In genomic region chr6:128047989-128048388, GRCh38 we compare ENCODE assay signal across 25 cellular contexts.
DNase-seq lines count a peak whose midpoint lies in the region; ATAC-seq and TF ChIP-seq lines count a peak whose summit lies in the region.
"Had no signal": no experiment of that assay in that cellular context is flagged by ENCODE, and none has a peak within 500 bp of the region (broad histone marks: within the 10 kb centered on the region; RNA-seq: fewer than 3 reads in every experiment).

No MANE protein-coding gene starts in this region.

- peaks cover 10% of the 10 kb centered on the region for H3K4me1 Mint-ChIP-seq in GM23338
- H3K4me1 Mint-ChIP-seq in WTC11 = peaks cover 21% of the 10 kb centered on the region
- H3K4me1 Mint-ChIP-seq in effector memory CD8-positive, alpha-beta T cell (ENCODE audit: low read depth in 2 of 2) = no peaks in the 10 kb centered on the region
- H3K4me1 Mint-ChIP-seq: CD14-positive monocyte; CD4-positive, alpha-beta memory T cell; CD4-positive, CD25-positive, alpha-beta regulatory T cell had no signal

- POLR2A ChIA-PET in WTC11 (lab: Charles Lee) = no interaction called here

- H3K79me1 ChIP-seq in mesendoderm (ENCODE audit: low read length) = no peaks in the 10 kb centered on the region

- H3K36me3 Mint-ChIP-seq in GM23338 (ENCODE audit: low read depth) (no peaks in the 10 kb centered on the region), WTC11 (peaks cover 3% of the 10 kb centered on the region; the same call in 1 of the 2 replicates)
- H3K36me3 Mint-ChIP-seq in effector memory CD8-positive, alpha-beta T cell (ENCODE audit: insufficient read depth) = no peaks in the 10 kb centered on the region
- H3K36me3 Mint-ChIP-seq: CD14-positive monocyte; CD4-positive, alpha-beta memory T cell; CD4-positive, CD25-positive, alpha-beta regulatory T cell had no signal

- H3K4me1 ChIP-seq in GM23338 (ENCODE audit: insufficient read depth) (peaks cover 11% of the 10 kb centered on the region; the same call in 1 of the 2 replicates), mesendoderm (ENCODE audit: control insufficient read depth, low read depth, low read length) (no peaks in the 10 kb centered on the region)
- H3K4me1 ChIP-seq: BLaER1 had no signal

- H2AK5ac ChIP-seq in mesendoderm (ENCODE audit: low read length) = no peak overlapping the region

- H2BK15ac ChIP-seq in mesendoderm (replicated peaks; ENCODE audit: low read depth) = no peak overlapping the region

- CTCF ChIA-PET in WTC11 (lab: Charles Lee) = interaction anchor here (1.0 kb wide), 1 partner anchor 192 kb away, joined by 4 read pairs; no protein-coding TSS in a partner anchor

- no peaks in the 10 kb centered on the region for H4K20me1 ChIP-seq in GM23338 (replicated peaks; ENCODE audit: insufficient read depth)
- H4K20me1 ChIP-seq: BLaER1 had no signal

- H4K8ac ChIP-seq in mesendoderm (ENCODE audit: low read depth, low read length) = no peak overlapping the region

- no peak overlapping the region for H3K56ac ChIP-seq in mesendoderm (ENCODE audit: low read length)

- H2BK120ac ChIP-seq in mesendoderm (ENCODE audit: low read depth, low read length) = no peak overlapping the region

- H3K27me3 Mint-ChIP-seq in GM23338 (ENCODE audit: insufficient read depth, low read depth, poor library complexity) (peaks cover 6% of the 10 kb centered on the region), WTC11 (ENCODE audit: low read depth) (no peaks in the 10 kb centered on the region)
- no peaks in the 10 kb centered on the region for H3K27me3 Mint-ChIP-seq in effector memory CD8-positive, alpha-beta T cell
- H3K27me3 Mint-ChIP-seq: CD4-positive, alpha-beta memory T cell; CD8-positive, alpha-beta memory T cell had no signal

- DNase-seq in ELF-1 (ENCODE audit: low read depth, low spot score) (peak; percentile 15), GM23338 (ENCODE audit: low spot score) (peak; percentile 17), WTC11 (ENCODE audit: low spot score) (no peak), mesendoderm (peak; percentile 14), NCI-H2171 treated with DMSO at 0.1 percent for 48 hours (lab: John Stamatoyannopoulos, UW) (no peak)
- DNase-seq in activated CD4-positive, alpha-beta T cell treated with anti-CD3 and anti-CD28 coated beads, Interleukin-2, amount 50 U/mL, for 1 hour = no peak
- no peak for DNase-seq in effector memory CD8-positive, alpha-beta T cell
- DNase-seq: 8988T; ACHN; BE2C; C1 segment of cervical spinal cord; CD4-positive, alpha-beta memory T cell; CD4-positive, CD25-positive, alpha-beta regulatory T cell; CD8-positive, alpha-beta memory T cell; COR-L47; DMS 273 treated with DMSO at 0.1 percent for 48 hours; DMS153; DMS53; DMS79; DND-41; EL; GF-D8 had no signal

- peak; percentile 57 for ATAC-seq in GM23338
- peak; percentile 93 for ATAC-seq in WTC11
- no peak for ATAC-seq in HG02571 (IDR thresholded peaks at IDR 0.05; ENCODE audit: unreplicated experiment)
- ATAC-seq in effector memory CD8-positive, alpha-beta T cell (replicated peaks) = no peak

- TF ChIP-seq CTCF in GM23338 (conservative IDR thresholded peaks at IDR 0.05; ENCODE audit: low read depth in 2 of 2) = no peak
- TF ChIP-seq CTCF in WTC11 (IDR thresholded peaks at IDR 0.05) = no peak

- no peak overlapping the region for H3K4me3 ChIP-seq in GM23338
- no peak overlapping the region for H3K4me3 ChIP-seq in mesendoderm (ENCODE audit: low read length)
- H3K4me3 ChIP-seq: BLaER1 had no signal

- no peak overlapping the region for H3K4ac ChIP-seq in mesendoderm (ENCODE audit: low read depth, low read length)

- H3K36me3 ChIP-seq in GM23338 (ENCODE audit: insufficient read depth) (no peaks in the 10 kb centered on the region), mesendoderm (ENCODE audit: control insufficient read depth, insufficient read depth, low read length) (no peaks in the 10 kb centered on the region)
- H3K36me3 ChIP-seq: BE2C, BLaER1 had no signal

- no peak overlapping the region for H4K5ac ChIP-seq in mesendoderm (ENCODE audit: low read length)

- H3K27ac ChIP-seq in GM23338 (ENCODE audit: low read depth) = no peak overlapping the region
- no peak overlapping the region for H3K27ac ChIP-seq in mesendoderm (ENCODE audit: low read depth, low read length)
- H3K27ac ChIP-seq: BLaER1 had no signal

- H2BK5ac ChIP-seq in mesendoderm (ENCODE audit: low read length) = no peak overlapping the region

- no peak overlapping the region for H3K4me2 ChIP-seq in GM23338
- H3K4me2 ChIP-seq in mesendoderm (ENCODE audit: low read length) = no peak overlapping the region
- H3K4me2 ChIP-seq: BLaER1 had no signal

- WGBS in mesendoderm (ENCODE audit: extremely low coverage, insufficient coverage, low lambda C conversion rate) = no CpG with 5 or more reads among the region's 3 CpGs

- no peak overlapping the region for H2AFZ ChIP-seq in GM23338

- no peak overlapping the region for H3K18ac ChIP-seq in mesendoderm (ENCODE audit: low read length)

- no peak overlapping the region for H3K23ac ChIP-seq in mesendoderm (ENCODE audit: low read length)

- no peaks in the 10 kb centered on the region for H3K9me2 ChIP-seq in GM23338 (ENCODE audit: insufficient read depth)

- H3K79me2 ChIP-seq in GM23338 (replicated peaks; ENCODE audit: insufficient read depth) = no peaks in the 10 kb centered on the region
- H3K79me2 ChIP-seq in mesendoderm (ENCODE audit: control insufficient read depth, insufficient read depth, low read length) = no peaks in the 10 kb centered on the region

- no peaks in the 10 kb centered on the region for H3F3A ChIP-seq in GM23338 (replicated peaks; ENCODE audit: low read depth)

- H3K9me3 Mint-ChIP-seq in GM23338 (no peaks in the 10 kb centered on the region), WTC11 (no peaks in the 10 kb centered on the region)
- H3K9me3 Mint-ChIP-seq in effector memory CD8-positive, alpha-beta T cell = no peaks in the 10 kb centered on the region
- H3K9me3 Mint-ChIP-seq: CD4-positive, alpha-beta memory T cell; CD8-positive, alpha-beta memory T cell had no signal

- H3K27ac Mint-ChIP-seq in GM23338 (peak overlapping the region; percentile 67), WTC11 (peak overlapping the region; percentile 54)
- H3K27ac Mint-ChIP-seq in effector memory CD8-positive, alpha-beta T cell = no peak overlapping the region
- H3K27ac Mint-ChIP-seq: CD14-positive monocyte; CD4-positive, alpha-beta memory T cell; CD4-positive, CD25-positive, alpha-beta regulatory T cell had no signal

- H3K9ac ChIP-seq in mesendoderm (ENCODE audit: low read length) = no peak overlapping the region
- H3K9ac ChIP-seq: BLaER1 had no signal

- H3K4me3 Mint-ChIP-seq in GM23338 = no peak overlapping the region
- no peak overlapping the region for H3K4me3 Mint-ChIP-seq in WTC11
- no peak overlapping the region for H3K4me3 Mint-ChIP-seq in effector memory CD8-positive, alpha-beta T cell
- H3K4me3 Mint-ChIP-seq: CD14-positive monocyte; CD4-positive, alpha-beta memory T cell; CD4-positive, CD25-positive, alpha-beta regulatory T cell; CD8-positive, alpha-beta memory T cell had no signal

- H3K27me3 ChIP-seq in GM23338 (ENCODE audit: insufficient read depth) (no peaks in the 10 kb centered on the region), mesendoderm (ENCODE audit: insufficient read depth, low read length, poor library complexity) (no peaks in the 10 kb centered on the region)
- H3K27me3 ChIP-seq: BE2C, BLaER1 had no signal

TF ChIP-seq in GM23338, 12 proteins besides CTCF, POLR2A, EP300 and RAD21 (continues in another document):
- no peak for TF ChIP-seq NANOG (IDR thresholded peaks at IDR 0.05; ENCODE audit: borderline replicate concordance)
- no peak for TF ChIP-seq ETS1 (IDR thresholded peaks at IDR 0.05)
- TF ChIP-seq EZH2phosphoT487 (IDR thresholded peaks at IDR 0.05; ENCODE audit: unreplicated experiment) = no peak
- no peak for TF ChIP-seq ZNF331 (CRISPR knock-in tag; IDR thresholded peaks at IDR 0.05; ENCODE audit: low read depth)
- no peak for TF ChIP-seq JUNB (IDR thresholded peaks at IDR 0.05; ENCODE audit: unreplicated experiment)
- no peak for TF ChIP-seq POLR2AphosphoS5 (IDR thresholded peaks at IDR 0.05; ENCODE audit: low read depth)

TF ChIP-seq in WTC11, 78 proteins besides CTCF, POLR2A, EP300 and RAD21:
- TF ChIP-seq SP1 (CRISPR knock-in tag; conservative IDR thresholded peaks at IDR 0.05) = no peak
- peak; percentile 47; the same call in 1 of the 2 replicates for TF ChIP-seq FOXP4 (CRISPR knock-in tag; IDR thresholded peaks at IDR 0.05)

Comparison
In these comparisons a context has a peak if more than half of its experiments do, and no peak if none do; other contexts are left out.
1. DNase-seq: peak in ELF-1 (single experiment), GM23338 (single experiment) and mesendoderm (single experiment); none in WTC11 (single experiment), NCI-H2171 treated with DMSO at 0.1 percent for 48 hours (single experiment), activated CD4-positive, alpha-beta T cell treated with anti-CD3 and anti-CD28 coated beads, Interleukin-2, amount 50 U/mL, for 1 hour (single experiment) and effector memory CD8-positive, alpha-beta T cell (0 of 3).
2. ATAC-seq: peak in GM23338 (single experiment) and WTC11 (single experiment); none in HG02571 (single experiment) and effector memory CD8-positive, alpha-beta T cell (single experiment).
3. H3K27ac Mint-ChIP-seq: peak in GM23338 (single experiment) and WTC11 (single experiment); none in effector memory CD8-positive, alpha-beta T cell (0 of 2).